In genomic region chr5:68215888-68216736, GRCh38 we compare ENCODE assay signal across 8 cellular contexts. TPM values are rescaled to one million over a fixed set of nuclear protein-coding genes. Genes with fewer than 3 reads are reported as not detected.
DNase-seq lines count a peak whose midpoint lies in the region; ATAC-seq, FAIRE-seq and TF ChIP-seq lines count a peak whose summit lies in the region.

No MANE protein-coding gene starts in this region.

- peak overlapping the region; percentile 96 for H3K27ac ChIP-seq in HL-60 (replicated peaks)
- peak overlapping the region; percentile 92 to 100 (median 98) for H3K27ac ChIP-seq in gastroesophageal sphincter
- peak overlapping the region; percentile 98 to 99 (median 99) for H3K27ac ChIP-seq in pancreas
- H3K27ac ChIP-seq in transverse colon = peak overlapping the region; percentile 96 to 99 (median 99)

- H3K4me1 Mint-ChIP-seq in activated T-helper 17 cell treated with anti-CD3 and anti-CD28 coated beads, Interleukin-2, amount 50 U/mL, for 72 hours = peaks cover 35% of the 10 kb centered on the region

- intact Hi-C loops in pancreas (cut with DNase I) = no loop called here
- intact Hi-C loops in transverse colon (cut with DNase I; ENCODE audit: low total_unique reads) = no loop called here

- peak; percentile 4 for ATAC-seq in GM19468 (IDR thresholded peaks at IDR 0.05; ENCODE audit: extremely low read depth, unreplicated experiment)
- peak; percentile 62 for ATAC-seq in activated T-helper 17 cell treated with anti-CD3 and anti-CD28 coated beads, Interleukin-2, amount 50 U/mL, for 72 hours (replicated peaks)
- peak; percentile 46 for ATAC-seq in gastroesophageal sphincter
- peak; percentile 47 to 63 (median 57) for ATAC-seq in pancreas

- peak overlapping the region; percentile 88 for H3K27ac Mint-ChIP-seq in activated T-helper 17 cell treated with anti-CD3 and anti-CD28 coated beads, Interleukin-2, amount 50 U/mL, for 72 hours

- TF ChIP-seq EP300 in gastroesophageal sphincter (IDR thresholded peaks at IDR 0.05) (no peak), transverse colon (IDR thresholded peaks at IDR 0.05; ENCODE audit: low read depth) (no peak)

- peak; percentile 10 for DNase-seq in COLO829 (ENCODE audit: low spot score)
- DNase-seq in HL-60 (ENCODE audit: low read depth in 1 of 2, low spot score in 1 of 2) = peak in 1 of 2 experiments; percentile 55
- DNase-seq in RKO (ENCODE audit: low spot score) = peak; percentile 36
- peak; percentile 33 to 78 (median 57) for DNase-seq in pancreas
- peak; percentile 71 for DNase-seq in transverse colon

- peak overlapping the region; percentile 95 for H3K4me3 Mint-ChIP-seq in activated T-helper 17 cell treated with anti-CD3 and anti-CD28 coated beads, Interleukin-2, amount 50 U/mL, for 72 hours

- 3% methylated on average over 7 of the region's 80 CpGs; no CpG with 5 or more reads in 1 of the 2 donors for WGBS in gastroesophageal sphincter (ENCODE audit: low coverage in 1 of 2), 2 donors
- WGBS in pancreas, 2 donors = 0 to 1% methylated on average over 55 to 80 of the region's 80 CpGs
- WGBS in transverse colon (ENCODE audit: low coverage in 1 of 2), 2 donors = 0% methylated on average over 22 of the region's 80 CpGs; no CpG with 5 or more reads in 1 of the 2 donors

- H3K9me3 ChIP-seq in gastroesophageal sphincter (no peaks in the 10 kb centered on the region), pancreas (no peaks in the 10 kb centered on the region), transverse colon (no peaks in the 10 kb centered on the region)

- no peak for FAIRE-seq in pancreas (lab: Jason Lieb, UNC)

- TF ChIP-seq CTCF in HL-60 (IDR thresholded peaks at IDR 0.05; ENCODE audit: insufficient read depth, low read length) (no peak), gastroesophageal sphincter (IDR thresholded peaks at IDR 0.05) (peak in 1 of 4 experiments; percentile 19), pancreas (IDR thresholded peaks at IDR 0.05) (no peak), transverse colon (IDR thresholded peaks at IDR 0.05) (no peak)

- TF ChIP-seq POLR2A in gastroesophageal sphincter (IDR thresholded peaks at IDR 0.05) (peak in 1 of 2 donors; percentile 15), transverse colon (IDR thresholded peaks at IDR 0.05) (no peak)

- peaks cover 15% of the 10 kb centered on the region for H3K36me3 Mint-ChIP-seq in activated T-helper 17 cell treated with anti-CD3 and anti-CD28 coated beads, Interleukin-2, amount 50 U/mL, for 72 hours (ENCODE audit: low read depth)

- H3K36me3 ChIP-seq in gastroesophageal sphincter (peaks cover 0 to 6% of the 10 kb centered on the region in 2 donors), pancreas (no peaks in the 10 kb centered on the region), transverse colon (no peaks in the 10 kb centered on the region)

- in situ Hi-C loops in transverse colon (cut with MboI; ENCODE audit: low pct_ligation_motif_present in 1 of 4, low pct_unique_long_range_greater_than_20kb in 1 of 4, low sequenced_read_pairs in 3 of 4) = no loop called here

- H3K27me3 Mint-ChIP-seq in activated T-helper 17 cell treated with anti-CD3 and anti-CD28 coated beads, Interleukin-2, amount 50 U/mL, for 72 hours = no peaks in the 10 kb centered on the region

- peaks cover 5% of the 10 kb centered on the region for H3K9me3 Mint-ChIP-seq in activated T-helper 17 cell treated with anti-CD3 and anti-CD28 coated beads, Interleukin-2, amount 50 U/mL, for 72 hours

- H3K27me3 ChIP-seq in HL-60 (ENCODE audit: insufficient read depth, poor library complexity, severe bottlenecking) = no peaks in the 10 kb centered on the region
- H3K27me3 ChIP-seq in gastroesophageal sphincter = no peaks in the 10 kb centered on the region
- H3K27me3 ChIP-seq in pancreas = no peaks in the 10 kb centered on the region
- H3K27me3 ChIP-seq in transverse colon = no peaks in the 10 kb centered on the region

- H3K4me3 ChIP-seq in HL-60 (replicated peaks; ENCODE audit: insufficient read depth, low read length) (peak overlapping the region; percentile 69), gastroesophageal sphincter (peak overlapping the region; percentile 78 to 94), pancreas (peak overlapping the region; percentile 79 to 99 (median 90)), transverse colon (peak overlapping the region; percentile 72 to 89 (median 84))

- H3K4me1 ChIP-seq in gastroesophageal sphincter = peaks cover 0 to 37% (median 5%) of the 10 kb centered on the region in 3 donors
- H3K4me1 ChIP-seq in pancreas = peaks cover 0 to 35% (median 22%) of the 10 kb centered on the region in 3 donors
- H3K4me1 ChIP-seq in transverse colon = peaks cover 8 to 38% (median 24%) of the 10 kb centered on the region in 4 donors

RNA-seq across cellular contexts. Expression of gene PIK3R1, which starts 0.6 kb away (rescaled TPM):
- total RNA-seq in activated T-helper 17 cell treated with anti-CD3 and anti-CD28 coated beads, Interleukin-2, amount 50 U/mL, for 72 hours = 10 to 100 TPM; 47.5 to 57.0 TPM
- total RNA-seq in gastroesophageal sphincter = 100 to 1,000 TPM; 188 to 403 (median 312) TPM
- total RNA-seq in pancreas = 10 to 100 TPM; 14.4 to 31.5 (median 20.1) TPM
- polyA plus RNA-seq in pancreas = 1 to 10 TPM; 4.2 to 6.3 TPM
- total RNA-seq in transverse colon = 100 to 1,000 TPM in 1 of 4 donors, 10 to 100 TPM in 3; 44.9 to 222 (median 81.6) TPM

Comparison
In these comparisons a context has a peak if more than half of its experiments do, and no peak if none do; other contexts are left out.
1. ATAC-seq: peak in every context shown above with its lines; median percentile 62 in activated T-helper 17 cell treated with anti-CD3 and anti-CD28 coated beads, Interleukin-2, amount 50 U/mL, for 72 hours; 57 in pancreas; 46 in gastroesophageal sphincter; 4 in GM19468.